ENCODE assay signal across 20 cellular contexts in the genomic region with DNA sequence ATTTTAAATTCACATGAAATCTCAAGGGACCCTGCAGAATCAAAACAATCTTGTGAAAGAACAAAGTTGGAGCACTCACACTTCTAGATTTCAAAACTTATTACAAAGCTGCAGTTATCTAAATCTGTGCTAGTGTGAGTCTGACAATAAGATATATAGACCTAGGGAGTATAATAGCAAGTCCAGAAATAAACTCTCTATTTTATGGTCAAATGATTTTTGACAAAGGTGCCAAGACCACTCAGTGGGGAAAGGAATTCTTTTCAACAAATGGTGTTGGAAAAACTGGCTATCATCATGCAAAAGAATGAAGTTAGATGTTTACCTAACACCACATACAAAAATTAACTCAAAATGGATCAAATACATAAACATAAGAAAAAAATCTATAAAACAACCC.
"Had no signal": no experiment of that assay in that cellular context is flagged by ENCODE, and none has a peak within 500 bp of the region (broad histone marks: within the 10 kb centered on the region; RNA-seq: fewer than 3 reads in every experiment).

No MANE protein-coding gene starts in this region.

- ATAC-seq: left lobe of liver; natural killer cell; right cardiac atrium; stimulated activated effector memory CD8-positive, alpha-beta T cell treated with anti-CD3 and anti-CD28 coated beads, Interleukin-12 subunit alpha, Interleukin-12 subunit beta, amount 100 ng/mL, for 72 hours; upper lobe of right lung had no signal

- DNase-seq: cerebellar nuclear complex; dorsolateral prefrontal cortex; effector CD4-positive, alpha-beta T cell; hypothalamus; kidney; natural killer cell; right cardiac atrium; sigmoid colon; stimulated activated CD4-positive, alpha-beta T cell treated with anti-CD3 and anti-CD28 coated beads, Interleukin-2, amount 100 ng/mL, for 24 hours; stimulated activated CD4-positive, alpha-beta T cell treated with anti-CD3 and anti-CD28 coated beads, Interleukin-4, amount 100 ng/mL, for 24 hours; stimulated activated naive CD4-positive, alpha-beta T cell treated with Interleukin-2 at 50 U/mL for 16 hours; stomach; testis; tibial artery; upper lobe of right lung; uterus had no signal

- H3K4me3 ChIP-seq: dorsolateral prefrontal cortex, lung, prostate gland, sigmoid colon, stomach, testis, tibial artery, upper lobe of right lung, uterus had no signal
